Comparison of ENCODE assay signal across 12 cellular contexts in genomic region chr20:10557685-10558084, GRCh38.
A peak's percentile ranks its signal among the peaks of the same experiment; 100 is the strongest.
DNase-seq lines count a peak whose midpoint lies in the region; ATAC-seq and TF ChIP-seq lines count a peak whose summit lies in the region.
"Had no signal": no experiment of that assay in that cellular context is flagged by ENCODE, and none has a peak within 500 bp of the region (broad histone marks: within the 10 kb centered on the region; RNA-seq: fewer than 3 reads in every experiment).

No MANE protein-coding gene starts in this region.

- no peaks in the 10 kb centered on the region for H3K9me2 ChIP-seq in OCI-LY1 (ENCODE audit: low read depth, low read length)

- TF ChIP-seq CTCF in OCI-LY1 (IDR thresholded peaks at IDR 0.05; ENCODE audit: low read length) (no peak), sigmoid colon (IDR thresholded peaks at IDR 0.05) (no peak)

- intact Hi-C loops in sigmoid colon (cut with DNase I): no loop called here

- 93 to 95% methylated on average over 6 of the region's 6 CpGs for WGBS in sigmoid colon, 2 donors

- H4K20me1 ChIP-seq in OCI-LY1 (ENCODE audit: insufficient read depth, low read length): no peaks in the 10 kb centered on the region

- H3K27ac ChIP-seq in OCI-LY1 (ENCODE audit: low read depth, low read length, poor library complexity, severe bottlenecking): peak overlapping the region; percentile 29
- peak overlapping the region in 1 of 4 donors; percentile 17 for H3K27ac ChIP-seq in sigmoid colon

- no peaks in the 10 kb centered on the region for H3F3A ChIP-seq in OCI-LY1 (ENCODE audit: insufficient read depth, low read length)

- no peaks in the 10 kb centered on the region for H3K79me2 ChIP-seq in OCI-LY1 (ENCODE audit: insufficient read depth, low read length)

- peak; percentile 96 for ATAC-seq in esophagus mucosa

- no peak overlapping the region for H3K4me2 ChIP-seq in OCI-LY1 (ENCODE audit: low read length)

- TF ChIP-seq POLR2A in sigmoid colon (IDR thresholded peaks at IDR 0.05): no peak

- peaks cover 10% of the 10 kb centered on the region for H3K36me3 ChIP-seq in OCI-LY1 (ENCODE audit: insufficient read depth, low read length)
- H3K36me3 ChIP-seq in sigmoid colon: no peaks in the 10 kb centered on the region

- H3K4me1 ChIP-seq in OCI-LY1 (ENCODE audit: insufficient read depth, low read length, severe bottlenecking): peaks cover 28% of the 10 kb centered on the region
- peaks cover 0 to 24% (median 6%) of the 10 kb centered on the region in 4 donors for H3K4me1 ChIP-seq in sigmoid colon

- H3K9me3 ChIP-seq in OCI-LY1 (ENCODE audit: low read length) (no peaks in the 10 kb centered on the region), sigmoid colon (no peaks in the 10 kb centered on the region)

- H2AFZ ChIP-seq in OCI-LY1 (ENCODE audit: low read length): no peak overlapping the region

- TF ChIP-seq EP300 in sigmoid colon (IDR thresholded peaks at IDR 0.05): no peak

- DNase-seq in A172 (ENCODE audit: low spot score) (peak; percentile 38), HPDE6-E6E7 (ENCODE audit: extremely low spot score) (peak; percentile 63), sigmoid colon (no peak), medulla oblongata (ENCODE audit: extremely low spot score) (no peak), NCI-H1436 (lab: John Stamatoyannopoulos, UW) (no peak)
- DNase-seq in stimulated activated CD8-positive, alpha-beta memory T cell treated with anti-CD3 and anti-CD28 coated beads, Interleukin-4, amount 100 ng/mL, for 48 hours: no peak
- DNase-seq: activated CD4-positive, CD25-positive, alpha-beta regulatory T cell treated with anti-CD3 and anti-CD28 coated beads, Interleukin-2, amount 50 U/mL, for 72 hours; activated T-cell treated with anti-CD3 and anti-CD28 coated beads, Interleukin-2, amount 50 U/mL, for 1 hour; dorsolateral prefrontal cortex; NCI-H226 had no signal

- H3K9ac ChIP-seq in OCI-LY1 (ENCODE audit: low read length): no peak overlapping the region

- no peaks in the 10 kb centered on the region for H3K27me3 ChIP-seq in OCI-LY1 (ENCODE audit: insufficient read depth, low read length)
- H3K27me3 ChIP-seq in sigmoid colon: no peaks in the 10 kb centered on the region
- H3K27me3 ChIP-seq: dorsolateral prefrontal cortex had no signal

- no peak overlapping the region for H3K4me3 ChIP-seq in OCI-LY1 (ENCODE audit: low read depth, low read length, poor library complexity, severe bottlenecking)
- H3K4me3 ChIP-seq in sigmoid colon: no peak overlapping the region
- H3K4me3 ChIP-seq: dorsolateral prefrontal cortex had no signal

Comparison
In these comparisons a context has a peak if more than half of its experiments do, and no peak if none do; other contexts are left out.
1. DNase-seq: peak in A172 (single experiment) and HPDE6-E6E7 (single experiment); none in sigmoid colon (single experiment), medulla oblongata (single experiment), NCI-H1436 (single experiment) and stimulated activated CD8-positive, alpha-beta memory T cell treated with anti-CD3 and anti-CD28 coated beads, Interleukin-4, amount 100 ng/mL, for 48 hours (single experiment).